In the genomic region with DNA sequence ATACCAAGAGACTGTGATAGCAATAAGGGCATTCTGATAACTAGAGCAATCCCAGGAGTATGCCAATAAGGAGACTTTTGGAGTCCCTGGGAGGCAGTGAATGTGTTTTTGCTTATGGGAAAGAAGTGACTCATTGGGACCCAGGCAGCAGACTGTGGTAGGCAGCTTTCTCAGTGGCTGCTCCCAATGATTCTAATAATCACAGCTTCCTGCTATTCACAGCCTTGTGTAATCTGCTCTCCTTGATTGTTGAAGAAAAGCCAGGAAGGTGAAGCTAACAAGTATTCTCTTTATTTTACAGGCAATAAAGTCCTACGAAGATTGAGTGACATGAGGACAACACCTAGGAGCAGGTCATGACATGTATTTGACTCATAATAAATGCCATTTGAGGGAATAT, we compare ENCODE assay signal across 16 cellular contexts.
DNase-seq lines count a peak whose midpoint lies in the region; ATAC-seq, FAIRE-seq and TF ChIP-seq lines count a peak whose summit lies in the region.
"Had no signal": no experiment of that assay in that cellular context is flagged by ENCODE, and none has a peak within 500 bp of the region (broad histone marks: within the 10 kb centered on the region; RNA-seq: fewer than 3 reads in every experiment).

No MANE protein-coding gene starts in this region.

- no peaks in the 10 kb centered on the region for H3K9me3 ChIP-seq in pancreas
- H3K9me3 ChIP-seq: esophagus squamous epithelium, neutrophil, uterus had no signal

- no peak overlapping the region for H3K4me3 ChIP-seq in ACC112 (ENCODE audit: low read depth, low read length)
- no peak overlapping the region for H3K4me3 ChIP-seq in pancreas
- H3K4me3 ChIP-seq: esophagus squamous epithelium, K562, smooth muscle cell, uterus had no signal

- peaks cover 41% of the 10 kb centered on the region for H3K36me3 ChIP-seq in ACC112 (ENCODE audit: insufficient read depth, low read length)
- no peaks in the 10 kb centered on the region for H3K36me3 ChIP-seq in pancreas
- H3K36me3 ChIP-seq: uterus had no signal

- intact Hi-C loops in pancreas (cut with DNase I) = no loop called here

- ATAC-seq in foreskin keratinocyte (peak; percentile 88), pancreas (no peak)
- ATAC-seq: K562 had no signal

- FAIRE-seq in pancreas (lab: Jason Lieb, UNC) = no peak
- FAIRE-seq: K562 had no signal

- H3K27me3 ChIP-seq in ACC112 (ENCODE audit: insufficient read depth, low read length) (no peaks in the 10 kb centered on the region), foreskin keratinocyte (no peaks in the 10 kb centered on the region), pancreas (no peaks in the 10 kb centered on the region)
- H3K27me3 ChIP-seq: esophagus squamous epithelium, neutrophil, uterus had no signal

- H3K4me1 ChIP-seq in ACC112 (ENCODE audit: control insufficient read depth, insufficient read depth, low read length, unreplicated experiment) = peaks cover 22% of the 10 kb centered on the region
- H3K4me1 ChIP-seq in foreskin keratinocyte = peaks cover 19% of the 10 kb centered on the region
- H3K4me1 ChIP-seq in pancreas = no peaks in the 10 kb centered on the region
- H3K4me1 ChIP-seq: uterus had no signal

- TF ChIP-seq CTCF in foreskin keratinocyte (conservative IDR thresholded peaks at IDR 0.05) (no peak), pancreas (IDR thresholded peaks at IDR 0.05) (no peak)

- 84 to 88% methylated on average over 1 of the region's 1 CpG for WGBS in pancreas, 2 donors

- no peaks in the 10 kb centered on the region for H3K79me2 ChIP-seq in ACC112 (ENCODE audit: control insufficient read depth, insufficient read depth, low read length, unreplicated experiment)

- H3K27ac ChIP-seq in ACC112 (ENCODE audit: low read depth, low read length) (peak overlapping the region; percentile 41; the same call in 1 of the 2 replicates), foreskin keratinocyte (no peak overlapping the region), pancreas (no peak overlapping the region)
- H3K27ac ChIP-seq: neutrophil, uterus had no signal

- DNase-seq in HK-2 (ENCODE audit: unreplicated experiment) (peak; percentile 25), astrocyte of the hippocampus (ENCODE audit: low read depth, low spot score) (peak; percentile 65), foreskin keratinocyte (peak; percentile 67 to 80), pancreas (no peak), activated T-cell treated with anti-CD3 and anti-CD28 coated beads for 4 hours (no peak), MV-4-11 (lab: John Stamatoyannopoulos, UW) (no peak), NCI-H2029 (lab: John Stamatoyannopoulos, UW) (no peak)
- DNase-seq: activated CD4-positive, alpha-beta T cell treated with anti-CD3 and anti-CD28 coated beads for 1 hour; esophagus squamous epithelium; NCI-H524 treated with DMSO at 0.1 percent for 48 hours; stimulated activated naive CD4-positive, alpha-beta T cell treated with Interleukin-2 at 50 U/mL for 16 hours; uterus had no signal

- no peak overlapping the region for H2AFZ ChIP-seq in ACC112 (ENCODE audit: low read length, unreplicated experiment)

Comparison
In these comparisons a context has a peak if more than half of its experiments do, and no peak if none do; other contexts are left out.
1. DNase-seq: peak in HK-2 (single experiment), astrocyte of the hippocampus (single experiment) and foreskin keratinocyte (2 of 2); none in pancreas (0 of 6), activated T-cell treated with anti-CD3 and anti-CD28 coated beads for 4 hours (single experiment), MV-4-11 (single experiment) and NCI-H2029 (single experiment).